In the genomic region with DNA sequence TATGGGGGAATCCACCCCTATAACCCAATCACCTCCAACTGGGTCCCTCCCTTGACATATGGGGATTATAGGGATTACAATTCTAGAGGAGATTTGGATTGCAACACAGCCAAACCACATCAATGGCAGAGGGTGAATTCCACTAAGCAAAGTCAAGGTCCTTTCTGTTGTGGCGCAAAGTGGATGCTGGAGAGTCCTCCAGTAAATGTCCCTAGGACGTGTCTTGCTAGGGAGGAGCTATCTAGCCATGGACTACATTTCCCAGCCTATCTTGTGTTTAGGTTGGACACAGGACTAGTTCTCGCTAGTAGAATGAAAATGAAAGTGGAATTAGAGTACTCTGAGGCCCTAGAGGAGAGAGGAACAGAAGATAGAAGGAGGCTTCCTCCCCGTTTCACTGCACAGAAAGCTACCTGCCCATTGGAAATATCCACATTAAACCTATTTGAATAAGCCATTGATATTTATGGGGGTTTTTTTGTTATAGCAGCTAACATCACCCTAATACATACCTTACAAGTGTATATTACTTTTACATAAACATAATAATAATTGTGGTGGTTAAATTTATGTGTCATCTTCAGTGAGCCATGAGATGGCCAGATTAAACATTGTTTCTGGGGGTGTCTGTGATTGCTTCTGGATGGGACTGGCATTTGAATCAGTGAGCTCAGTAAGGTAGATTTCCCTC, we compare ENCODE assay signal across 1 cellular context.
TF ChIP-seq lines count a peak whose summit lies in the region.

No MANE protein-coding gene starts in this region.

TF ChIP-seq in HepG2, 621 proteins besides CTCF, POLR2A, EP300 and RAD21 (continued from another document and continues in another):
- no peak for TF ChIP-seq ZNF780A (CRISPR knock-in tag; IDR thresholded peaks at IDR 0.05)
- no peak for TF ChIP-seq ZNF720 (CRISPR knock-in tag; IDR thresholded peaks at IDR 0.05)
- TF ChIP-seq TEAD3 (CRISPR knock-in tag; optimal IDR thresholded peaks at IDR 0.05; ENCODE audit: borderline replicate concordance), result peak; percentile 41
- no peak for TF ChIP-seq TBX3 (IDR thresholded peaks at IDR 0.05; ENCODE audit: borderline replicate concordance)
- TF ChIP-seq ZNF766 (CRISPR knock-in tag; IDR thresholded peaks at IDR 0.05; ENCODE audit: borderline replicate concordance), result no peak
- TF ChIP-seq HCFC1 (IDR thresholded peaks at IDR 0.05; ENCODE audit: low read depth, low read length), result peak; percentile 49; the same call in 1 of the 2 replicates
- TF ChIP-seq HBP1 (CRISPR knock-in tag; IDR thresholded peaks at IDR 0.05; ENCODE audit: low read depth), result no peak
- TF ChIP-seq NCOA5 (CRISPR knock-in tag; IDR thresholded peaks at IDR 0.05), result no peak
- TF ChIP-seq PHB2 (IDR thresholded peaks at IDR 0.05; ENCODE audit: partially characterized antibody), result no peak
- TF ChIP-seq YY1 (IDR thresholded peaks at IDR 0.05; ENCODE audit: insufficient read depth, insufficient replicate concordance, low read depth, low read length), result no peak
- no peak for TF ChIP-seq BHLHE40 (IDR thresholded peaks at IDR 0.05; ENCODE audit: low read length)
- no peak for TF ChIP-seq KDM6A (CRISPR knock-in tag; IDR thresholded peaks at IDR 0.05; ENCODE audit: low read depth)
- TF ChIP-seq, protein P1, sequence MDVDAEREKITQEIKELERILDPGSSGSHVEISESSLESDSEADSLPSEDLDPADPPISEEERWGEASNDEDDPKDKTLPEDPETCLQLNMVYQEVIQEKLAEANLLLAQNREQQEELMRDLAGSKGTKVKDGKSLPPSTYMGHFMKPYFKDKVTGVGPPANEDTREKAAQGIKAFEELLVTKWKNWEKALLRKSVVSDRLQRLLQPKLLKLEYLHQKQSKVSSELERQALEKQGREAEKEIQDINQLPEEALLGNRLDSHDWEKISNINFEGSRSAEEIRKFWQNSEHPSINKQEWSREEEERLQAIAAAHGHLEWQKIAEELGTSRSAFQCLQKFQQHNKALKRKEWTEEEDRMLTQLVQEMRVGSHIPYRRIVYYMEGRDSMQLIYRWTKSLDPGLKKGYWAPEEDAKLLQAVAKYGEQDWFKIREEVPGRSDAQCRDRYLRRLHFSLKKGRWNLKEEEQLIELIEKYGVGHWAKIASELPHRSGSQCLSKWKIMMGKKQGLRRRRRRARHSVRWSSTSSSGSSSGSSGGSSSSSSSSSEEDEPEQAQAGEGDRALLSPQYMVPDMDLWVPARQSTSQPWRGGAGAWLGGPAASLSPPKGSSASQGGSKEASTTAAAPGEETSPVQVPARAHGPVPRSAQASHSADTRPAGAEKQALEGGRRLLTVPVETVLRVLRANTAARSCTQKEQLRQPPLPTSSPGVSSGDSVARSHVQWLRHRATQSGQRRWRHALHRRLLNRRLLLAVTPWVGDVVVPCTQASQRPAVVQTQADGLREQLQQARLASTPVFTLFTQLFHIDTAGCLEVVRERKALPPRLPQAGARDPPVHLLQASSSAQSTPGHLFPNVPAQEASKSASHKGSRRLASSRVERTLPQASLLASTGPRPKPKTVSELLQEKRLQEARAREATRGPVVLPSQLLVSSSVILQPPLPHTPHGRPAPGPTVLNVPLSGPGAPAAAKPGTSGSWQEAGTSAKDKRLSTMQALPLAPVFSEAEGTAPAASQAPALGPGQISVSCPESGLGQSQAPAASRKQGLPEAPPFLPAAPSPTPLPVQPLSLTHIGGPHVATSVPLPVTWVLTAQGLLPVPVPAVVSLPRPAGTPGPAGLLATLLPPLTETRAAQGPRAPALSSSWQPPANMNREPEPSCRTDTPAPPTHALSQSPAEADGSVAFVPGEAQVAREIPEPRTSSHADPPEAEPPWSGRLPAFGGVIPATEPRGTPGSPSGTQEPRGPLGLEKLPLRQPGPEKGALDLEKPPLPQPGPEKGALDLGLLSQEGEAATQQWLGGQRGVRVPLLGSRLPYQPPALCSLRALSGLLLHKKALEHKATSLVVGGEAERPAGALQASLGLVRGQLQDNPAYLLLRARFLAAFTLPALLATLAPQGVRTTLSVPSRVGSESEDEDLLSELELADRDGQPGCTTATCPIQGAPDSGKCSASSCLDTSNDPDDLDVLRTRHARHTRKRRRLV (CRISPR knock-in tag; IDR thresholded peaks at IDR 0.05), result no peak
- TF ChIP-seq MED13 (CRISPR knock-in tag; IDR thresholded peaks at IDR 0.05), result no peak
- no peak for TF ChIP-seq ZNF772 (CRISPR knock-in tag; IDR thresholded peaks at IDR 0.05)
- TF ChIP-seq MTA1 (CRISPR knock-in tag; IDR thresholded peaks at IDR 0.05; ENCODE audit: borderline replicate concordance), result no peak
- TF ChIP-seq REPIN1 (CRISPR knock-in tag; IDR thresholded peaks at IDR 0.05; ENCODE audit: borderline replicate concordance, low read depth), result no peak
- TF ChIP-seq RARA (CRISPR knock-in tag; IDR thresholded peaks at IDR 0.05), result peak; percentile 73
- TF ChIP-seq ZNF124 (CRISPR knock-in tag; IDR thresholded peaks at IDR 0.05), result no peak
- TF ChIP-seq, protein P2, sequence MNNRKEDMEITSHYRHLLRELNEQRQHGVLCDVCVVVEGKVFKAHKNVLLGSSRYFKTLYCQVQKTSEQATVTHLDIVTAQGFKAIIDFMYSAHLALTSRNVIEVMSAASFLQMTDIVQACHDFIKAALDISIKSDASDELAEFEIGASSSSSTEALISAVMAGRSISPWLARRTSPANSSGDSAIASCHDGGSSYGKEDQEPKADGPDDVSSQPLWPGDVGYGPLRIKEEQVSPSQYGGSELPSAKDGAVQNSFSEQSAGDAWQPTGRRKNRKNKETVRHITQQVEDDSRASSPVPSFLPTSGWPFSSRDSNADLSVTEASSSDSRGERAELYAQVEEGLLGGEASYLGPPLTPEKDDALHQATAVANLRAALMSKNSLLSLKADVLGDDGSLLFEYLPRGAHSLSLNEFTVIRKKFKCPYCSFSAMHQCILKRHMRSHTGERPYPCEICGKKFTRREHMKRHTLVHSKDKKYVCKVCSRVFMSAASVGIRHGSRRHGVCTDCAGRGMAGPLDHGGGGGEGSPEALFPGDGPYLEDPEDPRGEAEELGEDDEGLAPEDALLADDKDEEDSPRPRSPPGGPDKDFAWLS (CRISPR knock-in tag; IDR thresholded peaks at IDR 0.05; ENCODE audit: borderline replicate concordance), result no peak
- TF ChIP-seq BRD4 (CRISPR knock-in tag; IDR thresholded peaks at IDR 0.05), result no peak
- TF ChIP-seq, protein P3, sequence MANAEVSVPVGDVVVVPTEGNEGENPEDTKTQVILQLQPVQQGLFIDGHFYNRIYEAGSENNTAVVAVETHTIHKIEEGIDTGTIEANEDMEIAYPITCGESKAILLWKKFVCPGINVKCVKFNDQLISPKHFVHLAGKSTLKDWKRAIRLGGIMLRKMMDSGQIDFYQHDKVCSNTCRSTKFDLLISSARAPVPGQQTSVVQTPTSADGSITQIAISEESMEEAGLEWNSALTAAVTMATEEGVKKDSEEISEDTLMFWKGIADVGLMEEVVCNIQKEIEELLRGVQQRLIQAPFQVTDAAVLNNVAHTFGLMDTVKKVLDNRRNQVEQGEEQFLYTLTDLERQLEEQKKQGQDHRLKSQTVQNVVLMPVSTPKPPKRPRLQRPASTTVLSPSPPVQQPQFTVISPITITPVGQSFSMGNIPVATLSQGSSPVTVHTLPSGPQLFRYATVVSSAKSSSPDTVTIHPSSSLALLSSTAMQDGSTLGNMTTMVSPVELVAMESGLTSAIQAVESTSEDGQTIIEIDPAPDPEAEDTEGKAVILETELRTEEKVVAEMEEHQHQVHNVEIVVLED (CRISPR knock-in tag; IDR thresholded peaks at IDR 0.05; ENCODE audit: borderline replicate concordance), result no peak
- TF ChIP-seq PHF5A (CRISPR knock-in tag; IDR thresholded peaks at IDR 0.05; ENCODE audit: low read depth, unreplicated experiment), result no peak
- TF ChIP-seq FOXO4 (CRISPR knock-in tag; conservative IDR thresholded peaks at IDR 0.05), result no peak
- TF ChIP-seq ZNF788 (CRISPR knock-in tag; IDR thresholded peaks at IDR 0.05; ENCODE audit: borderline replicate concordance), result no peak
- no peak for TF ChIP-seq HDAC2 (CRISPR knock-in tag; IDR thresholded peaks at IDR 0.05)
- TF ChIP-seq IKZF4 (CRISPR knock-in tag; IDR thresholded peaks at IDR 0.05; ENCODE audit: borderline replicate concordance, low read depth, not compliant biosample characterization), result no peak
- no peak for TF ChIP-seq ZBTB4 (CRISPR knock-in tag; IDR thresholded peaks at IDR 0.05; ENCODE audit: borderline replicate concordance)
- TF ChIP-seq ZSCAN9 (CRISPR knock-in tag; IDR thresholded peaks at IDR 0.05; ENCODE audit: borderline replicate concordance), result no peak
- TF ChIP-seq MED1 (CRISPR knock-in tag; IDR thresholded peaks at IDR 0.05), result peak; percentile 28; the same call in 1 of the 2 replicates
- no peak for TF ChIP-seq JDP2 (CRISPR knock-in tag; IDR thresholded peaks at IDR 0.05; ENCODE audit: borderline replicate concordance)
- no peak for TF ChIP-seq ZNF615 (CRISPR knock-in tag; IDR thresholded peaks at IDR 0.05; ENCODE audit: borderline replicate concordance)
- no peak for TF ChIP-seq RFX3 (CRISPR knock-in tag; IDR thresholded peaks at IDR 0.05)
- TF ChIP-seq ZSCAN31 (CRISPR knock-in tag; IDR thresholded peaks at IDR 0.05; ENCODE audit: low read depth), result no peak
- TF ChIP-seq CCDC6 (CRISPR knock-in tag; IDR thresholded peaks at IDR 0.05), result no peak
- no peak for TF ChIP-seq ZC3H13 (CRISPR knock-in tag; IDR thresholded peaks at IDR 0.05)
- no peak for TF ChIP-seq AGO2 (optimal IDR thresholded peaks at IDR 0.05; ENCODE audit: low read depth, low read length)
- TF ChIP-seq HOXA7 (CRISPR knock-in tag; IDR thresholded peaks at IDR 0.05), result no peak
- TF ChIP-seq SRF (IDR thresholded peaks at IDR 0.05; ENCODE audit: low read depth, low read length), result no peak
- no peak for TF ChIP-seq DZIP1 (CRISPR knock-in tag; IDR thresholded peaks at IDR 0.05)
- no peak for TF ChIP-seq PHF8 (CRISPR knock-in tag; IDR thresholded peaks at IDR 0.05)
- TF ChIP-seq ARHGAP35 (CRISPR knock-in tag; IDR thresholded peaks at IDR 0.05; ENCODE audit: borderline replicate concordance), result no peak
- TF ChIP-seq NONO (IDR thresholded peaks at IDR 0.05), result no peak
- TF ChIP-seq NONO (CRISPR knock-in tag; conservative IDR thresholded peaks at IDR 0.05), result no peak
